ENCODE assay signal across 10 cellular contexts in the genomic region with DNA sequence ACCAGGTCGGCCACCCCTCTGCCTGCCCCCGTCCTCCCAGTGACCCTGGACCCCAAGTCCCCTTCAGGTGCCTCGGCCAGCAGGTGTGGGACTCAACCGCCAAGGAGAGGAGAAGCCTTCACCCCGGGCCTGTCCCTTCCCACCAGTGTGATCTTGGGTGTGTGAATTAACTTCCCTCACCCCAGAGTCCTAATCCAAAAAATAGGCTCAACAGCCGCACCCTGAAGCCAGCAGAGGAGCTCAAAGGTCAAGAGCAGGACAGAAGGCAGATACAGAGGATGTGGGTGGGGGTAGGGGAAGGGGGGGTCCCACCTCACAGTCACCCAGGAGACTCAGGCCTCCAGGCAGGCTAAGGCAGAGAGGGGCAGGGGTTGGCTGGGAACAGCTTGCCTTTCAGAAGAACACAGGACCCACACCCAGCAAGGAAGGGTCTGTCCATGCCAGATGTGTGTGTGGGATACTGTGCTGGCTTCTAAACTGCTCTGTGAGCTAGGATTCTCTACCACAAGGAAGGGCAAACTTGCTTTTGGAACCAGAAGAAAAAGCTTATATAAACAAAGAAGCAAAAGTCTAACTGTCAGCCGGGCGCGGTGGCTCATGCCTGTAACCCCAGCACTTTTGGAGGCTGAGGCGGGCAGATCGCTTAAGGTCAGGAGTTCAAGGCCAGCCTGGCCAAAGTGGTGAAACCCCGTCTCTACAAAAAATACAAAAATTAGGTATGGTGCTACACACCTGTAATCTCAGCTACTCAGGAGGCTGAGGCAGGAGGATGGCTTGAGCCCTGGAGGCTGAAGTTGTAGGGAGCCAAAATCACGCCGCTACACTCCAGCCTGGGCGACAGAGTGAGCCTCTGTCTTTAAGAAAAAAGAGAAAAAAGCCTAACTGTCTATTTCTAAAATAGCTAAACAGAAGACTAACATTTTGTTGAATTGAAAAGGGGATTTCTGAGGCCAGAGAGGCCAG. TPM values are rescaled to one million over a fixed set of nuclear protein-coding genes. Genes with fewer than 3 reads are reported as not detected.
A peak's percentile ranks its signal among the peaks of the same experiment; 100 is the strongest.
DNase-seq lines count a peak whose midpoint lies in the region; ATAC-seq, FAIRE-seq and TF ChIP-seq lines count a peak whose summit lies in the region.
"Had no signal": no experiment of that assay in that cellular context is flagged by ENCODE, and none has a peak within 500 bp of the region (broad histone marks: within the 10 kb centered on the region; RNA-seq: fewer than 3 reads in every experiment).

No MANE protein-coding gene starts in this region.

- no peaks in the 10 kb centered on the region for H3K27me3 ChIP-seq in BLaER1 treated with 17β-estradiol and CSF1 and Interleukin-3, amounts not matched to agents 10 nM and 100 nM
- H3K27me3 ChIP-seq in Loucy (ENCODE audit: insufficient read depth, low read length, poor library complexity, severe bottlenecking) (no peaks in the 10 kb centered on the region), K562 (ENCODE audit: control insufficient read depth in 2 of 2, insufficient read depth in 2 of 2, low read length in 2 of 2) (no peaks in the 10 kb centered on the region), WERI-Rb-1 (ENCODE audit: insufficient read depth, low read depth, severe bottlenecking) (no peaks in the 10 kb centered on the region)

- no peak for TF ChIP-seq RAD21 in K562 (CRISPR knock-in tag; conservative IDR thresholded peaks at IDR 0.05 in 1 of 2, IDR thresholded peaks at IDR 0.05 in 1 of 2)

- peaks cover 5% of the 10 kb centered on the region for H3K9me1 ChIP-seq in K562 (ENCODE audit: control insufficient read depth, insufficient read depth, low read length)

- H3K79me2 ChIP-seq in Loucy (ENCODE audit: insufficient read depth, low read length) (peaks cover 92% of the 10 kb centered on the region), K562 (ENCODE audit: control insufficient read depth, insufficient read depth, low read length) (peaks cover 99% of the 10 kb centered on the region)

- H3K9me2 ChIP-seq in Loucy (replicated peaks; ENCODE audit: low read depth, low read length) = no peaks in the 10 kb centered on the region

- no peak overlapping the region for H2AFZ ChIP-seq in Loucy (ENCODE audit: low read length)
- no peak overlapping the region; the same call in 1 of the 2 replicates for H2AFZ ChIP-seq in K562 (ENCODE audit: low read depth, low read length)

- H3K27me3 Mint-ChIP-seq in nephron (ENCODE audit: low read depth) = peaks cover 58% of the 10 kb centered on the region

- TF ChIP-seq CTCF in Loucy (conservative IDR thresholded peaks at IDR 0.05; ENCODE audit: low read length) = no peak
- no peak for TF ChIP-seq CTCF in K562 (IDR thresholded peaks at IDR 0.05 in 2 of 3, conservative IDR thresholded peaks at IDR 0.05 in 1 of 3; ENCODE audit: insufficient read depth in 2 of 3, low read depth in 1 of 3, low read length in 3 of 3)
- TF ChIP-seq CTCF in nephron (IDR thresholded peaks at IDR 0.05; ENCODE audit: unreplicated experiment in 3 of 3) = no peak
- no peak for TF ChIP-seq CTCF in WERI-Rb-1 (IDR thresholded peaks at IDR 0.05; ENCODE audit: low read depth, low read length)

- H3K36me3 Mint-ChIP-seq in nephron (ENCODE audit: low read depth) = no peaks in the 10 kb centered on the region

- peaks cover 0 to 20% (median 5%) of the 10 kb centered on the region in 11 experiments; a peak in 10 of 22 replicates for H3K36me3 ChIP-seq in BLaER1 treated with 17β-estradiol and CSF1 and Interleukin-3, amounts not matched to agents 10 nM and 100 nM
- H3K36me3 ChIP-seq in Loucy (ENCODE audit: insufficient read depth, low read length) (no peaks in the 10 kb centered on the region), K562 (ENCODE audit: control insufficient read depth, insufficient read depth, low read length) (peaks cover 62% of the 10 kb centered on the region), WERI-Rb-1 (no peaks in the 10 kb centered on the region)

- 19% methylated on average over 15 of the region's 15 CpGs for WGBS in K562 (ENCODE audit: insufficient coverage, low coverage, missing lambda C conversion rate)

- intact Hi-C loops in K562 (cut with micrococcal nuclease) = loop anchor here (1.0 kb wide), 1 partner anchor 9 kb away; no protein-coding TSS in a partner anchor

- H3K9ac ChIP-seq in BLaER1 treated with 17β-estradiol and CSF1 and Interleukin-3, amounts not matched to agents 10 nM and 100 nM = peak overlapping the region; percentile 57 to 94 (median 86)
- H3K9ac ChIP-seq in Loucy (ENCODE audit: low read depth, low read length, poor library complexity, severe bottlenecking) (peak overlapping the region; percentile 91), K562 (ENCODE audit: insufficient read depth in 1 of 2, low read depth in 2 of 2, low read length in 2 of 2) (peak overlapping the region; percentile 90 to 99)

- peaks cover 80 to 89% (median 85%) of the 10 kb centered on the region in 10 experiments for H3K4me1 ChIP-seq in BLaER1 treated with 17β-estradiol and CSF1 and Interleukin-3, amounts not matched to agents 10 nM and 100 nM
- H3K4me1 ChIP-seq in Loucy (ENCODE audit: insufficient read depth, low read length, poor library complexity, severe bottlenecking) (peaks cover 27% of the 10 kb centered on the region), K562 (replicated peaks in 1 of 2; ENCODE audit: control insufficient read depth in 2 of 2, insufficient read depth in 2 of 2, low read length in 2 of 2) (peaks cover 43 to 97% of the 10 kb centered on the region in 2 experiments)

- H3K27ac Mint-ChIP-seq in nephron = peak overlapping the region in 2 of 3 experiments; percentile 19 to 26

- H4K20me1 ChIP-seq in BLaER1 treated with 17β-estradiol and CSF1 and Interleukin-3, amounts not matched to agents 10 nM and 100 nM = peaks cover 60 to 91% (median 88%) of the 10 kb centered on the region in 11 experiments; a peak in 21 of 22 replicates
- peaks cover 31% of the 10 kb centered on the region for H4K20me1 ChIP-seq in Loucy (ENCODE audit: insufficient read depth, low read length, poor library complexity, severe bottlenecking)
- peaks cover 29% of the 10 kb centered on the region; the same call in 1 of the 2 replicates for H4K20me1 ChIP-seq in K562 (replicated peaks; ENCODE audit: control insufficient read depth, insufficient read depth, low read length)

- no peak for TF ChIP-seq EP300 in K562 (IDR thresholded peaks at IDR 0.05; ENCODE audit: low read length)

- in situ Hi-C loops in K562 (cut with MboI) = no loop called here

- H3K4me1 Mint-ChIP-seq in nephron = peaks cover 35% of the 10 kb centered on the region

- peak overlapping the region in 10 of 11 experiments; percentile 14 to 92 (median 62); a peak in 20 of 22 replicates for H3K27ac ChIP-seq in BLaER1 treated with 17β-estradiol and CSF1 and Interleukin-3, amounts not matched to agents 10 nM and 100 nM
- H3K27ac ChIP-seq in K562 (ENCODE audit: extremely low read depth, low read depth, low read length) (peak overlapping the region; percentile 93), WERI-Rb-1 (no peak overlapping the region)

- H3K4me2 ChIP-seq in BLaER1 treated with 17β-estradiol and CSF1 and Interleukin-3, amounts not matched to agents 10 nM and 100 nM = peak overlapping the region; percentile 95 to 100 (median 99)
- H3K4me2 ChIP-seq in Loucy (ENCODE audit: low read depth, low read length, poor library complexity, severe bottlenecking) (peak overlapping the region; percentile 79), K562 (ENCODE audit: insufficient read depth, low read length) (peak overlapping the region; percentile 78)

- TF ChIP-seq POLR2A in K562 (conservative IDR thresholded peaks at IDR 0.05) = no peak

- DNase-seq in K562 (ENCODE audit: extremely low read depth in 1 of 4, low spot score in 3 of 4) (peak in 2 of 4 experiments; percentile 64 to 82), WERI-Rb-1 (no peak), COR-L47 (lab: John Stamatoyannopoulos, UW) (no peak)
- DNase-seq: midbrain, NCI-H187 treated with DMSO at 0.1 percent for 48 hours had no signal

- POLR2A ChIA-PET in K562 (lab: Yijun Ruan, JAX) = interaction anchor here (0.5 to 7.0 kb wide), 16 partner anchors 8 to 1210 kb away, joined by 3 to 124 read pairs (median 4); a partner anchor contains a TSS

- CTCF ChIA-PET in K562 (lab: Yijun Ruan, JAX; ENCODE audit: low intra/inter-chr PET ratio) = interaction anchor here (2.5 kb wide), 1 partner anchor 42 kb away, joined by 11 read pairs; no protein-coding TSS in a partner anchor

- peak; percentile 42 for FAIRE-seq in K562 (lab: Jason Lieb, UNC)

- BruUV-seq in K562 (replicated peaks; lab: Mats Ljungman, UMichigan) = no TSS peak

- no peaks in the 10 kb centered on the region for H3K9me3 Mint-ChIP-seq in nephron

- H3K4me3 Mint-ChIP-seq in nephron = peak overlapping the region in 1 of 3 experiments; percentile 6

- no peaks in the 10 kb centered on the region for H3F3A ChIP-seq in Loucy (ENCODE audit: low read depth)

- peak overlapping the region in 9 of 10 experiments; percentile 4 to 88 (median 39); a peak in 14 of 20 replicates for H3K4me3 ChIP-seq in BLaER1 treated with 17β-estradiol and CSF1 and Interleukin-3, amounts not matched to agents 10 nM and 100 nM
- H3K4me3 ChIP-seq in Loucy (ENCODE audit: low read length, poor library complexity, severe bottlenecking) (peak overlapping the region; percentile 79), K562 (peak overlapping the region; percentile 70), WERI-Rb-1 (ENCODE audit: low read depth, low read length) (no peak overlapping the region)

- no peaks in the 10 kb centered on the region for H3K9me3 ChIP-seq in BLaER1 treated with 17β-estradiol and CSF1 and Interleukin-3, amounts not matched to agents 10 nM and 100 nM (replicated peaks in 1 of 11)
- no peaks in the 10 kb centered on the region for H3K9me3 ChIP-seq in Loucy (ENCODE audit: insufficient read depth, low read depth, low read length)
- no peaks in the 10 kb centered on the region for H3K9me3 ChIP-seq in K562 (replicated peaks; ENCODE audit: control insufficient read depth, insufficient read depth, low read depth, low read length)
- H3K9me3 ChIP-seq in WERI-Rb-1 (ENCODE audit: severe bottlenecking) = no peaks in the 10 kb centered on the region

- ATAC-seq in K562 (peak; percentile 1), GM18498 (IDR thresholded peaks at IDR 0.05; ENCODE audit: unreplicated experiment) (no peak), GM21576 (IDR thresholded peaks at IDR 0.05; ENCODE audit: unreplicated experiment) (no peak)

RNA-seq across cellular contexts. Expression of a gene that starts 4.6 kb away (rescaled TPM):
- 759 and 2,233 TPM in 2 replicates for total RNA-seq in K562 (2011; cell fraction: chromatin; rRNA removed; ENCODE audit: low replicate concordance)
- total RNA-seq in K562 (2011; cell fraction: nucleolus; rRNA removed) = 1,565 and 1,591 TPM in 2 replicates
- total RNA-seq in K562 (2011; cell fraction: nucleoplasm; rRNA removed) = 1,027 and 1,219 TPM in 2 replicates
- total RNA-seq in K562 (2014; rRNA removed) = 213 and 305 TPM in 2 replicates
- total RNA-seq in K562 (2014; rRNA removed; fragmentation: Illumina TruSeq; extraction: Trizol) = 44.5 and 45.2 TPM in 2 replicates
- 97.9 and 113 TPM in 2 replicates for total RNA-seq in K562 (2015; rRNA removed; fragmentation: Illumina TruSeq; extraction: Trizol)
- 354 and 432 TPM in 2 replicates for total RNA-seq in K562 (2021)
- 131 and 170 TPM in 2 replicates for polyA plus RNA-seq in K562 (2011; rRNA removed)
- 143 and 281 TPM in 2 replicates for polyA plus RNA-seq in K562 (2011; cell fraction: cytosol; rRNA removed)
- 1,334 and 2,777 TPM in 2 replicates for polyA plus RNA-seq in K562 (2011; cell fraction: nucleus; rRNA removed)
- polyA plus RNA-seq in K562 (2012) = 266 and 440 TPM in 2 replicates
- 146 and 201 TPM in 2 replicates for polyA plus RNA-seq in K562 (2014; fragmentation: Illumina TruSeq; extraction: Trizol)
- 1 to 10 TPM; 3.6 to 9.6 TPM for polyA plus RNA-seq in K562 (2014; fragmentation: Nextera tagmentation; extraction: Ambion mirVana)
- polyA plus RNA-seq in K562 (2014; rRNA removed) = 319 and 383 TPM in 2 replicates
- 56.6 and 97.2 TPM in 2 replicates for polyA minus RNA-seq in K562 (2011; rRNA and poly(A)+ RNA removed)
- 155 and 200 TPM in 2 replicates for polyA minus RNA-seq in K562 (2011; cell fraction: cytosol; rRNA and poly(A)+ RNA removed)
- 321 and 450 TPM in 2 replicates for polyA minus RNA-seq in K562 (2011; cell fraction: nucleus; rRNA and poly(A)+ RNA removed)

RNA-seq across cellular contexts. Expression of a gene that starts 23.2 kb away (rescaled TPM):
- total RNA-seq in K562 (2011; cell fraction: chromatin; rRNA removed; ENCODE audit: low replicate concordance) = 14.1 and 55.6 TPM in 2 replicates
- 67.5 and 87.8 TPM in 2 replicates for total RNA-seq in K562 (2011; cell fraction: nucleolus; rRNA removed)
- 29.4 and 38.8 TPM in 2 replicates for total RNA-seq in K562 (2011; cell fraction: nucleoplasm; rRNA removed)
- total RNA-seq in K562 (2014; rRNA removed) = 114 and 119 TPM in 2 replicates
- total RNA-seq in K562 (2014; rRNA removed; fragmentation: Illumina TruSeq; extraction: Trizol) = 3.4 and 4.4 TPM in 2 replicates
- total RNA-seq in K562 (2015; rRNA removed; fragmentation: Illumina TruSeq; extraction: Trizol) = 14.4 and 17.9 TPM in 2 replicates
- total RNA-seq in K562 (2021) = 173 and 178 TPM in 2 replicates
- polyA plus RNA-seq in K562 (2011; rRNA removed) = 14.2 and 29.4 TPM in 2 replicates
- polyA plus RNA-seq in K562 (2011; cell fraction: cytosol; rRNA removed) = 48.5 and 101 TPM in 2 replicates
- polyA plus RNA-seq in K562 (2011; cell fraction: nucleus; rRNA removed) = 38.4 and 58.3 TPM in 2 replicates
- polyA plus RNA-seq in K562 (2012) = 68.4 and 200 TPM in 2 replicates
- 9.3 and 47.1 TPM in 2 replicates for polyA plus RNA-seq in K562 (2014; fragmentation: Illumina TruSeq; extraction: Trizol)
- polyA plus RNA-seq in K562 (2014; fragmentation: Nextera tagmentation; extraction: Ambion mirVana) = 1 to 10 TPM in 1 of 2 experiments, under 1 TPM in 1; 0.92 to 1.6 TPM
- polyA plus RNA-seq in K562 (2014; rRNA removed) = 53.6 and 65.8 TPM in 2 replicates
- 9.8 and 10.4 TPM in 2 replicates for polyA minus RNA-seq in K562 (2011; rRNA and poly(A)+ RNA removed)
- polyA minus RNA-seq in K562 (2011; cell fraction: cytosol; rRNA and poly(A)+ RNA removed) = 102 and 178 TPM in 2 replicates
- 25.2 and 25.9 TPM in 2 replicates for polyA minus RNA-seq in K562 (2011; cell fraction: nucleus; rRNA and poly(A)+ RNA removed)

RNA-seq across cellular contexts. Expression of a gene that starts 31.3 kb away (rescaled TPM):
- total RNA-seq in K562 (2011; cell fraction: chromatin; rRNA removed; ENCODE audit: low replicate concordance) = 35.4 and 135 TPM in 2 replicates
- 138 and 183 TPM in 2 replicates for total RNA-seq in K562 (2011; cell fraction: nucleolus; rRNA removed)
- total RNA-seq in K562 (2011; cell fraction: nucleoplasm; rRNA removed) = 82.7 and 89.3 TPM in 2 replicates
- total RNA-seq in K562 (2014; rRNA removed) = 409 and 555 TPM in 2 replicates
- 86.2 and 129 TPM in 2 replicates for total RNA-seq in K562 (2014; rRNA removed; fragmentation: Illumina TruSeq; extraction: Trizol)
- total RNA-seq in K562 (2015; rRNA removed; fragmentation: Illumina TruSeq; extraction: Trizol) = 213 and 224 TPM in 2 replicates
- 340 and 359 TPM in 2 replicates for total RNA-seq in K562 (2021)
- 146 and 234 TPM in 2 replicates for polyA plus RNA-seq in K562 (2011; rRNA removed)
- 130 and 287 TPM in 2 replicates for polyA plus RNA-seq in K562 (2011; cell fraction: cytosol; rRNA removed)
- 161 and 192 TPM in 2 replicates for polyA plus RNA-seq in K562 (2011; cell fraction: nucleus; rRNA removed)
- 290 and 337 TPM in 2 replicates for polyA plus RNA-seq in K562 (2012)
- polyA plus RNA-seq in K562 (2014; fragmentation: Illumina TruSeq; extraction: Trizol) = 94.4 and 200 TPM in 2 replicates
- polyA plus RNA-seq in K562 (2014; fragmentation: Nextera tagmentation; extraction: Ambion mirVana) = 100 to 1,000 TPM in 1 of 2 experiments, 10 to 100 TPM in 1; 41.7 to 116 TPM
- polyA plus RNA-seq in K562 (2014; rRNA removed) = 354 and 422 TPM in 2 replicates
- 17.6 and 29.0 TPM in 2 replicates for polyA minus RNA-seq in K562 (2011; rRNA and poly(A)+ RNA removed)
- 127 and 142 TPM in 2 replicates for polyA minus RNA-seq in K562 (2011; cell fraction: cytosol; rRNA and poly(A)+ RNA removed)
- polyA minus RNA-seq in K562 (2011; cell fraction: nucleus; rRNA and poly(A)+ RNA removed) = 49.9 and 62.3 TPM in 2 replicates
